1 cellular context compared by ENCODE assay signal in genomic region chr16:85171004-85171808, GRCh38.
TF ChIP-seq lines count a peak whose summit lies in the region.

No MANE protein-coding gene starts in this region.

TF ChIP-seq in H1, 55 proteins besides CTCF, POLR2A, EP300 and RAD21 (continued from another document):
- no peak for TF ChIP-seq SUZ12 (IDR thresholded peaks at IDR 0.05; ENCODE audit: low read length)
- TF ChIP-seq USF2 (IDR thresholded peaks at IDR 0.05; ENCODE audit: low read length) = no peak
- no peak for TF ChIP-seq FOSL1 (IDR thresholded peaks at IDR 0.05; ENCODE audit: insufficient read depth, low read depth, low read length)
- TF ChIP-seq ZNF274 (IDR thresholded peaks at IDR 0.05; ENCODE audit: borderline replicate concordance, extremely low read depth, low read length) = no peak
- TF ChIP-seq SIRT6 (IDR thresholded peaks at IDR 0.05; ENCODE audit: low read length) = no peak
- no peak for TF ChIP-seq TAF7 (optimal IDR thresholded peaks at IDR 0.05; ENCODE audit: borderline replicate concordance, low read depth, low read length)
- no peak for TF ChIP-seq RNF2 (IDR thresholded peaks at IDR 0.05; ENCODE audit: borderline replicate concordance, low read depth, low read length, missing control alignments, poor library complexity, severe bottlenecking)
- no peak for TF ChIP-seq BCL11A (IDR thresholded peaks at IDR 0.05; ENCODE audit: low read depth in 2 of 2, low read length in 2 of 2)
- TF ChIP-seq JUND (IDR thresholded peaks at IDR 0.05; ENCODE audit: low read length) = no peak
TF ChIP-seq in H1: peak in this region for 0.
